8 cellular contexts compared by ENCODE assay signal in genomic region chr11:1837171-1838076, GRCh38. TPM values are rescaled to one million over a fixed set of nuclear protein-coding genes. Genes with fewer than 3 reads are reported as not detected.
DNase-seq lines count a peak whose midpoint lies in the region; ATAC-seq and TF ChIP-seq lines count a peak whose summit lies in the region.

No MANE protein-coding gene starts in this region.

- no peaks in the 10 kb centered on the region for H3K9me3 Mint-ChIP-seq in CD4-positive, alpha-beta memory T cell

- H3K4me1 Mint-ChIP-seq in CD4-positive, alpha-beta memory T cell, result peaks cover 5 to 10% (median 6%) of the 10 kb centered on the region in 4 donors

- TF ChIP-seq CTCF in LNCAP (IDR thresholded peaks at IDR 0.05) (peak; percentile 94), lung (IDR thresholded peaks at IDR 0.05; ENCODE audit: control extremely low read depth, extremely low read depth) (peak; percentile 75)

- POLR2A ChIA-PET in CD4-positive, alpha-beta memory T cell (lab: Charles Lee; ENCODE audit: partially characterized antibody), result interaction anchor here (1.6 to 5.5 kb wide), 2 partner anchors 16 kb away, joined by 5 to 27 read pairs; partner anchors contain the start of gene LSP1

- no peak overlapping the region for H3K4me3 Mint-ChIP-seq in CD4-positive, alpha-beta memory T cell

- 55 to 61% methylated on average over 36 to 38 of the region's 38 CpGs for WGBS in lung, 2 donors

- H3K27me3 ChIP-seq in CD4-positive, alpha-beta memory T cell (ENCODE audit: insufficient read depth, low read length), result no peaks in the 10 kb centered on the region
- H3K27me3 ChIP-seq in lung (ENCODE audit: control insufficient read depth, insufficient read depth), result no peaks in the 10 kb centered on the region

- no peaks in the 10 kb centered on the region for H3K36me3 Mint-ChIP-seq in CD4-positive, alpha-beta memory T cell

- intact Hi-C loops in CD4-positive, alpha-beta memory T cell (cut with micrococcal nuclease), result loop anchor here (1.0 kb wide), 3 partner anchors 15 to 81 kb away; no protein-coding TSS in a partner anchor

- no peaks in the 10 kb centered on the region for H3K36me3 ChIP-seq in CD4-positive, alpha-beta memory T cell (ENCODE audit: insufficient read depth, low read length)
- no peaks in the 10 kb centered on the region for H3K36me3 ChIP-seq in lung (ENCODE audit: control insufficient read depth in 2 of 2, insufficient read depth in 2 of 2, low read length in 2 of 2)

- no peak overlapping the region for H3K4me3 ChIP-seq in CD4-positive, alpha-beta memory T cell (ENCODE audit: low read length in 2 of 2)
- no peak overlapping the region for H3K4me3 ChIP-seq in lung

- CTCF ChIA-PET in CD4-positive, alpha-beta memory T cell (lab: Charles Lee; ENCODE audit: partially characterized antibody), result interaction anchor here (0.9 to 10.0 kb wide), 7 partner anchors 44 to 314 kb away, joined by 3 to 351 read pairs (median 5); no protein-coding TSS in a partner anchor

- peak overlapping the region in 1 of 7 donors; percentile 30 for H3K27ac Mint-ChIP-seq in CD4-positive, alpha-beta memory T cell

- ATAC-seq in GM19467 (IDR thresholded peaks at IDR 0.05; ENCODE audit: unreplicated experiment) (peak; percentile 61), lung (ENCODE audit: insufficient read depth, low FRiP score) (no peak)
- peak; percentile 82 to 89 for ATAC-seq in activated CD4-positive, CD25-positive, alpha-beta regulatory T cell treated with anti-CD3 and anti-CD28 coated beads, Interleukin-2, amount 50 U/mL, for 24 hours

- no peaks in the 10 kb centered on the region for H3K27me3 Mint-ChIP-seq in CD4-positive, alpha-beta memory T cell

- H3K27ac ChIP-seq in CD4-positive, alpha-beta memory T cell (ENCODE audit: low read depth, low read length), result no peak overlapping the region
- H3K27ac ChIP-seq in lung (ENCODE audit: low read depth in 1 of 2, low read length in 1 of 2), result no peak overlapping the region

- DNase-seq in CD4-positive, alpha-beta memory T cell, result peak; percentile 63 to 79 (median 75)
- DNase-seq in central memory CD4-positive, alpha-beta T cell, result peak; percentile 62
- DNase-seq in lung (ENCODE audit: low spot score) (no peak), putamen (ENCODE audit: low spot score) (no peak)
- DNase-seq in stimulated activated CD8-positive, alpha-beta memory T cell treated with anti-CD3 and anti-CD28 coated beads, Interleukin-2, amount 100 ng/mL, for 48 hours (ENCODE audit: low read depth in 2 of 2), result peak; percentile 79 to 81

- no peaks in the 10 kb centered on the region for H3K9me3 ChIP-seq in CD4-positive, alpha-beta memory T cell (ENCODE audit: control insufficient read depth in 1 of 2, low read length in 2 of 2)
- H3K9me3 ChIP-seq in lung (ENCODE audit: control insufficient read depth in 2 of 2, insufficient read depth in 1 of 2, low read length in 1 of 2), result no peaks in the 10 kb centered on the region

- peaks cover 20% of the 10 kb centered on the region for H3K4me1 ChIP-seq in CD4-positive, alpha-beta memory T cell (ENCODE audit: insufficient read depth, low read length)
- no peaks in the 10 kb centered on the region for H3K4me1 ChIP-seq in lung (ENCODE audit: control insufficient read depth in 2 of 2, insufficient read depth in 2 of 2, low read length in 2 of 2)

RNA-seq across cellular contexts. Expression of gene TNNI2, which starts 1.4 kb away (rescaled TPM):
- total RNA-seq in CD4-positive, alpha-beta memory T cell, result not detected
- not detected for polyA plus RNA-seq in CD4-positive, alpha-beta memory T cell
- total RNA-seq in lung, result 10 to 100 TPM in 1 of 2 donors, 1 to 10 TPM in 1; 3.1 to 14.3 TPM
- 10 to 100 TPM; 10.1 to 35.8 TPM for polyA plus RNA-seq in lung

RNA-seq across cellular contexts. Expression of gene SYT8, which starts 2.6 kb away (rescaled TPM):
- total RNA-seq in CD4-positive, alpha-beta memory T cell, result not detected
- not detected for polyA plus RNA-seq in CD4-positive, alpha-beta memory T cell
- 10 to 100 TPM in 1 of 2 donors, 1 to 10 TPM in 1; 2.7 to 40.6 TPM for total RNA-seq in lung
- polyA plus RNA-seq in lung, result 10 to 100 TPM; 15.0 to 18.9 TPM

RNA-seq across cellular contexts. Expression of gene LSP1, which starts 15.5 kb away (rescaled TPM):
- total RNA-seq in CD4-positive, alpha-beta memory T cell, result 100 to 1,000 TPM; 324 to 327 TPM
- polyA plus RNA-seq in CD4-positive, alpha-beta memory T cell, result 100 to 1,000 TPM; 253 to 435 TPM
- 10 to 100 TPM; 44.9 to 72.1 TPM for total RNA-seq in lung
- polyA plus RNA-seq in lung, result 100 to 1,000 TPM in 1 of 2 donors, 10 to 100 TPM in 1; 95.7 to 121 TPM

RNA-seq across cellular contexts. Expression of gene PRR33, which starts 54.3 kb away (rescaled TPM):
- total RNA-seq in CD4-positive, alpha-beta memory T cell, result not detected
- under 1 TPM in 1 of 2 donors, not detected in 1; 0.18 TPM for polyA plus RNA-seq in CD4-positive, alpha-beta memory T cell
- not detected for total RNA-seq in lung
- polyA plus RNA-seq in lung, result under 1 TPM; 0.08 to 0.13 TPM

Comparison
In these comparisons a context has a peak if more than half of its experiments do, and no peak if none do; other contexts are left out.
1. DNase-seq: peak in CD4-positive, alpha-beta memory T cell (5 of 5), central memory CD4-positive, alpha-beta T cell (single experiment) and stimulated activated CD8-positive, alpha-beta memory T cell treated with anti-CD3 and anti-CD28 coated beads, Interleukin-2, amount 100 ng/mL, for 48 hours (2 of 2); none in lung (single experiment) and putamen (single experiment).
2. RNA of gene LSP1, which starts 15.5 kb away (total RNA-seq): 324 to 327 TPM in CD4-positive, alpha-beta memory T cell; 44.9 to 72.1 TPM in lung; every median in the first group is over 4 times any median in the second.